In genomic region chr1:121186191-121186590, GRCh38 we compare ENCODE assay signal across 8 cellular contexts. TPM values are rescaled to one million over a fixed set of nuclear protein-coding genes. Genes with fewer than 3 reads are reported as not detected.
DNase-seq lines count a peak whose midpoint lies in the region; ATAC-seq and TF ChIP-seq lines count a peak whose summit lies in the region.
"Not testable (repeated sequence)": the region's sequence is repeated elsewhere in the genome, so short reads cannot be mapped to it uniquely, and the experiment has no call there.

No MANE protein-coding gene starts in this region.

- POLR2A ChIA-PET in naive thymus-derived CD8-positive, alpha-beta T cell (lab: Charles Lee): not testable (repeated sequence)

- peak overlapping the region in 1 of 11 experiments; percentile 48; a peak in 1 of 22 replicates for H3K9ac ChIP-seq in BLaER1 treated with 17β-estradiol and CSF1 and Interleukin-3, amounts not matched to agents 10 nM and 100 nM

- not testable (repeated sequence) for ATAC-seq in activated T-helper 17 cell treated with anti-CD3 and anti-CD28 coated beads, Interleukin-2, amount 50 U/mL, for 72 hours (replicated peaks); Right ventricle myocardium superior (ENCODE audit: poor library complexity); naive thymus-derived CD8-positive, alpha-beta T cell

- H3K36me3 Mint-ChIP-seq in activated T-helper 17 cell treated with anti-CD3 and anti-CD28 coated beads, Interleukin-2, amount 50 U/mL, for 72 hours (ENCODE audit: low read depth); naive thymus-derived CD8-positive, alpha-beta T cell: not testable (repeated sequence)

- not testable (repeated sequence) for TF ChIP-seq CTCF in HFF-Myc (IDR thresholded peaks at IDR 0.05; ENCODE audit: low read depth, low read length, missing control alignments); choroid plexus epithelial cell (conservative IDR thresholded peaks at IDR 0.05; ENCODE audit: low read depth, low read length); thyroid gland (IDR thresholded peaks at IDR 0.05)

- peak overlapping the region; percentile 74 for H3K27ac Mint-ChIP-seq in activated T-helper 17 cell treated with anti-CD3 and anti-CD28 coated beads, Interleukin-2, amount 50 U/mL, for 72 hours
- H3K27ac Mint-ChIP-seq in naive thymus-derived CD8-positive, alpha-beta T cell: peak overlapping the region in 2 of 10 donors; percentile 71 to 77

- not testable (repeated sequence) for DNase-seq in HFF-Myc (ENCODE audit: extremely low read depth, low read depth); choroid plexus epithelial cell (ENCODE audit: low read depth); naive thymus-derived CD8-positive, alpha-beta T cell
- DNase-seq in SJCRH30: peak in 1 of 2 experiments; percentile 7
- peak; percentile 41 for DNase-seq in Right ventricle myocardium superior
- peak; percentile 19 for DNase-seq in thyroid gland

- not testable (repeated sequence) for H4K20me1 ChIP-seq in BLaER1 treated with 17β-estradiol and CSF1 and Interleukin-3, amounts not matched to agents 10 nM and 100 nM

- not testable (repeated sequence) for H3K4me1 Mint-ChIP-seq in activated T-helper 17 cell treated with anti-CD3 and anti-CD28 coated beads, Interleukin-2, amount 50 U/mL, for 72 hours; naive thymus-derived CD8-positive, alpha-beta T cell

- not testable (repeated sequence) for H3K4me2 ChIP-seq in BLaER1 treated with 17β-estradiol and CSF1 and Interleukin-3, amounts not matched to agents 10 nM and 100 nM

- WGBS in thyroid gland, 2 donors: no CpG with 5 or more reads among the region's 20 CpGs

- not testable (repeated sequence) for TF ChIP-seq POLR2A in thyroid gland (IDR thresholded peaks at IDR 0.05)

- H3K4me3 Mint-ChIP-seq in activated T-helper 17 cell treated with anti-CD3 and anti-CD28 coated beads, Interleukin-2, amount 50 U/mL, for 72 hours: peak overlapping the region; percentile 82
- peak overlapping the region in 6 of 10 donors; percentile 78 to 88 (median 85) for H3K4me3 Mint-ChIP-seq in naive thymus-derived CD8-positive, alpha-beta T cell

- not testable (repeated sequence) for H3K9me3 Mint-ChIP-seq in activated T-helper 17 cell treated with anti-CD3 and anti-CD28 coated beads, Interleukin-2, amount 50 U/mL, for 72 hours; naive thymus-derived CD8-positive, alpha-beta T cell

- intact Hi-C loops in Right ventricle myocardium superior (cut with DNase I); thyroid gland (cut with DNase I): not testable (repeated sequence)

- not testable (repeated sequence) for H3K27me3 Mint-ChIP-seq in activated T-helper 17 cell treated with anti-CD3 and anti-CD28 coated beads, Interleukin-2, amount 50 U/mL, for 72 hours; naive thymus-derived CD8-positive, alpha-beta T cell

- not testable (repeated sequence) for H3K4me1 ChIP-seq in BLaER1 treated with 17β-estradiol and CSF1 and Interleukin-3, amounts not matched to agents 10 nM and 100 nM; SJCRH30; thyroid gland

- not testable (repeated sequence) for H3K36me3 ChIP-seq in BLaER1 treated with 17β-estradiol and CSF1 and Interleukin-3, amounts not matched to agents 10 nM and 100 nM; SJCRH30; thyroid gland

- H3K27ac ChIP-seq in BLaER1 treated with 17β-estradiol and CSF1 and Interleukin-3, amounts not matched to agents 10 nM and 100 nM: 0 out of 22 replicates have a peak overlapping the region, but pooled peaks of 1 of the 11 experiments have one; percentile 35
- H3K27ac ChIP-seq in SJCRH30, thyroid gland: not testable (repeated sequence)

- not testable (repeated sequence) for H3K9me3 ChIP-seq in BLaER1 treated with 17β-estradiol and CSF1 and Interleukin-3, amounts not matched to agents 10 nM and 100 nM (replicated peaks in 1 of 11); SJCRH30 (replicated peaks); thyroid gland

- peak overlapping the region in 7 of 10 experiments; percentile 39 to 61 (median 47); a peak in 9 of 20 replicates for H3K4me3 ChIP-seq in BLaER1 treated with 17β-estradiol and CSF1 and Interleukin-3, amounts not matched to agents 10 nM and 100 nM
- H3K4me3 ChIP-seq in HFF-Myc (replicated peaks; ENCODE audit: low read depth, low read length) (peak overlapping the region; percentile 27), SJCRH30 (peak overlapping the region; percentile 59), choroid plexus epithelial cell (ENCODE audit: low read depth, low read length) (peak overlapping the region; percentile 23)
- not testable (repeated sequence) for H3K4me3 ChIP-seq in thyroid gland (replicated peaks in 1 of 3)

- not testable (repeated sequence) for H3K27me3 ChIP-seq in BLaER1 treated with 17β-estradiol and CSF1 and Interleukin-3, amounts not matched to agents 10 nM and 100 nM; SJCRH30; thyroid gland

RNA-seq across cellular contexts. Expression of gene SRGAP2C, which starts 1.4 kb away (rescaled TPM):
- 21.0 and 21.6 TPM in 2 replicates for total RNA-seq in SJCRH30 (2014; rRNA removed; shearing (Covaris generic))
- total RNA-seq in activated T-helper 17 cell treated with anti-CD3 and anti-CD28 coated beads, Interleukin-2, amount 50 U/mL, for 72 hours: 10 to 100 TPM; 18.7 to 27.6 TPM
- total RNA-seq in Right ventricle myocardium superior (10.8 TPM), thyroid gland (10 to 100 TPM in 2 of 4 donors, 1 to 10 TPM in 2; 7.8 to 22.7 (median 11.6) TPM)
- 10 to 100 TPM; 10.7 to 14.1 TPM for total RNA-seq in naive thymus-derived CD8-positive, alpha-beta T cell
- polyA plus RNA-seq in naive thymus-derived CD8-positive, alpha-beta T cell: 1 to 10 TPM in 2 of 3 donors, under 1 TPM in 1; 0.73 to 2.1 (median 1.0) TPM

RNA-seq across cellular contexts. Expression of gene FAM72B, which starts 2.1 kb away (rescaled TPM):
- 14.2 and 15.2 TPM in 2 replicates for total RNA-seq in SJCRH30 (2014; rRNA removed; shearing (Covaris generic))
- 10 to 100 TPM; 18.6 to 22.9 TPM for total RNA-seq in activated T-helper 17 cell treated with anti-CD3 and anti-CD28 coated beads, Interleukin-2, amount 50 U/mL, for 72 hours
- total RNA-seq in Right ventricle myocardium superior: not detected
- not detected for total RNA-seq in naive thymus-derived CD8-positive, alpha-beta T cell
- not detected for polyA plus RNA-seq in naive thymus-derived CD8-positive, alpha-beta T cell
- under 1 TPM in 2 of 4 donors, not detected in 2; 0.42 to 0.54 TPM for total RNA-seq in thyroid gland
